In genomic region chr15:89492111-89492641, GRCh38 we compare ENCODE assay signal across 11 cellular contexts. TPM values are rescaled to one million over a fixed set of nuclear protein-coding genes. Genes with fewer than 3 reads are reported as not detected.
DNase-seq lines count a peak whose midpoint lies in the region; ATAC-seq, FAIRE-seq and TF ChIP-seq lines count a peak whose summit lies in the region.
"Had no signal": no experiment of that assay in that cellular context is flagged by ENCODE, and none has a peak within 500 bp of the region (broad histone marks: within the 10 kb centered on the region; RNA-seq: fewer than 3 reads in every experiment).

No MANE protein-coding gene starts in this region.

- POLR2A ChIA-PET in GM12878 (lab: Charles Lee): no interaction called here

- no peak overlapping the region for H3K4me3 Mint-ChIP-seq in neural crest cell
- H3K4me3 Mint-ChIP-seq: CD4-positive, CD25-positive, alpha-beta regulatory T cell had no signal

- ATAC-seq in GM12878: peak; percentile 49; the same call in 2 of the 3 replicates
- no peak for ATAC-seq in GM21423 (IDR thresholded peaks at IDR 0.05; ENCODE audit: unreplicated experiment)

- peaks cover 69% of the 10 kb centered on the region for H3K27me3 Mint-ChIP-seq in neural crest cell (ENCODE audit: low read depth)

- no peaks in the 10 kb centered on the region for H4K20me1 ChIP-seq in GM12878 (ENCODE audit: control insufficient read depth, insufficient read depth)

- WGBS in GM12878 (ENCODE audit: insufficient coverage, insufficient replicate concordance, low lambda C conversion rate, missing lambda C conversion rate): 0% methylated on average over 5 of the region's 5 CpGs
- WGBS in stomach, 5 donors: 26 to 36% (median 27%) methylated on average over 5 of the region's 5 CpGs

- H3K79me2 ChIP-seq in GM12878 (ENCODE audit: control insufficient read depth, insufficient read depth, low read length): no peaks in the 10 kb centered on the region

- no peaks in the 10 kb centered on the region for H3K9me3 Mint-ChIP-seq in neural crest cell
- H3K9me3 Mint-ChIP-seq: IgD-negative memory B cell had no signal

- TF ChIP-seq EP300 in GM12878 (IDR thresholded peaks at IDR 0.05; ENCODE audit: borderline replicate concordance in 1 of 2, control insufficient read depth in 1 of 2, low read depth in 2 of 2, low read length in 2 of 2): no peak
- TF ChIP-seq EP300 in stomach (IDR thresholded peaks at IDR 0.05): no peak

- intact Hi-C loops in GM12878 (cut with micrococcal nuclease; ENCODE audit: unreplicated experiment) (no loop called here), stomach (cut with DNase I; ENCODE audit: low total_unique reads) (no loop called here)

- H3K4me3 ChIP-seq in GM12878 (no peak overlapping the region), stomach (no peak overlapping the region)
- H3K4me3 ChIP-seq: lung had no signal

- TF ChIP-seq CTCF in GM12878 (IDR thresholded peaks at IDR 0.05 in 2 of 3, conservative IDR thresholded peaks at IDR 0.05 in 1 of 3; ENCODE audit: control insufficient read depth in 2 of 3, extremely low read depth in 1 of 3, insufficient read depth in 1 of 3, low read depth in 3 of 3, low read length in 3 of 3): peak; percentile 35 to 38 (median 36); a peak in 4 of 6 replicates
- peak; percentile 59 for TF ChIP-seq CTCF in neural crest cell (conservative IDR thresholded peaks at IDR 0.05)
- TF ChIP-seq CTCF in stomach (IDR thresholded peaks at IDR 0.05): no peak

- TF ChIP-seq POLR2A in GM12878 (IDR thresholded peaks at IDR 0.05; ENCODE audit: low read depth, low read length) (no peak), stomach (IDR thresholded peaks at IDR 0.05) (no peak)

- no peaks in the 10 kb centered on the region for H3K9me3 ChIP-seq in GM12878 (replicated peaks; ENCODE audit: control insufficient read depth, insufficient read depth, low read length)
- no peaks in the 10 kb centered on the region for H3K9me3 ChIP-seq in stomach

- H3K36me3 Mint-ChIP-seq in neural crest cell (ENCODE audit: low read depth): no peaks in the 10 kb centered on the region
- H3K36me3 Mint-ChIP-seq: CD4-positive, CD25-positive, alpha-beta regulatory T cell had no signal

- SMC1A ChIA-PET in GM12878 (lab: Charles Lee; ENCODE audit: uncharacterized antibody, unreplicated experiment): interaction anchor here (0.6 kb wide), 1 partner anchor 123 kb away, joined by 3 read pairs; no protein-coding TSS in a partner anchor

- DNase-seq in SKM-1 treated with dmso at 0.1 percent for 144 hours (lab: John Stamatoyannopoulos, UW; ENCODE audit: unreplicated experiment) (peak; percentile 9), SKM-1 (lab: John Stamatoyannopoulos, UW; ENCODE audit: unreplicated experiment) (no peak), HuH-7 (ENCODE audit: low spot score) (peak; percentile 64), GM12878 (ENCODE audit: low read depth, low spot score) (no peak), neural crest cell (ENCODE audit: low read depth, low spot score) (peak; percentile 58), stomach (no peak)
- DNase-seq in effector CD8-positive, alpha-beta T cell (lab: John Stamatoyannopoulos, UW): no peak
- DNase-seq: CD4-positive, CD25-positive, alpha-beta regulatory T cell had no signal

- no peak for TF ChIP-seq RAD21 in GM12878 (IDR thresholded peaks at IDR 0.05; ENCODE audit: insufficient read depth, low read depth, low read length)

- H3K27me3 ChIP-seq in GM12878 (replicated peaks in 1 of 2; ENCODE audit: control insufficient read depth in 2 of 2, insufficient read depth in 2 of 2, low read length in 1 of 2) (peaks cover 3 to 7% of the 10 kb centered on the region in 2 experiments; a peak in 3 of 4 replicates), stomach (peaks cover 5 to 99% (median 64%) of the 10 kb centered on the region in 3 donors)

- H2AFZ ChIP-seq in GM12878 (ENCODE audit: control insufficient read depth, low read depth, low read length): no peak overlapping the region

- peaks cover 8% of the 10 kb centered on the region for H3K4me1 Mint-ChIP-seq in neural crest cell

- no peak overlapping the region for H3K9ac ChIP-seq in GM12878 (ENCODE audit: control insufficient read depth, insufficient read depth, low read length)

- in situ Hi-C loops in GM12878 (cut with MboI): no loop called here

- H3K27ac Mint-ChIP-seq in neural crest cell (ENCODE audit: unreplicated experiment): no peak overlapping the region
- H3K27ac Mint-ChIP-seq: IgD-negative memory B cell had no signal

- no peaks in the 10 kb centered on the region for H3K4me1 ChIP-seq in GM12878 (ENCODE audit: control insufficient read depth, insufficient read depth, low read length)
- peaks cover 0 to 10% (median 7%) of the 10 kb centered on the region in 4 donors for H3K4me1 ChIP-seq in stomach

- H3K4me2 ChIP-seq in GM12878 (ENCODE audit: control insufficient read depth, insufficient read depth): no peak overlapping the region

- H3K27ac ChIP-seq in GM12878 (ENCODE audit: control insufficient read depth, insufficient read depth) (no peak overlapping the region), stomach (no peak overlapping the region)

- RAD21 ChIA-PET in GM12878 (lab: Charles Lee; ENCODE audit: unreplicated experiment): no interaction called here

- BruUV-seq in GM12878 (replicated peaks; lab: Mats Ljungman, UMichigan): no TSS peak

- CTCF ChIA-PET in GM12878 (lab: Yijun Ruan, JAX): interaction anchor here (0.7 to 5.9 kb wide), 6 partner anchors 10 to 63 kb away, joined by 3 to 42 read pairs (median 4); no protein-coding TSS in a partner anchor

- no peaks in the 10 kb centered on the region for H3K36me3 ChIP-seq in GM12878 (ENCODE audit: control insufficient read depth in 2 of 2, insufficient read depth in 2 of 2, low read length in 1 of 2)
- no peaks in the 10 kb centered on the region for H3K36me3 ChIP-seq in stomach

- no peak for FAIRE-seq in GM12878 (lab: Jason Lieb, UNC)

TF ChIP-seq in GM12878, 131 proteins besides CTCF, POLR2A, EP300 and RAD21:
- no peak for TF ChIP-seq NBN (IDR thresholded peaks at IDR 0.05)
- TF ChIP-seq SPI1 (IDR thresholded peaks at IDR 0.05; ENCODE audit: borderline replicate concordance, insufficient read depth, low read depth, low read length): no peak

RNA-seq across cellular contexts. Expression of gene RHCG, which starts 4.2 kb away (rescaled TPM):
- not detected in 2 replicates for total RNA-seq in GM12878 (2013; cell fraction: nucleolus; rRNA removed)
- total RNA-seq in GM12878 (2014; rRNA removed): 0.11 TPM in 1 of 2 replicates, not detected in the other
- not detected in 2 replicates for total RNA-seq in GM12878 (2014; rRNA removed; fragmentation: Illumina TruSeq; extraction: Trizol)
- total RNA-seq in GM12878 (2021): not detected in 2 replicates
- polyA plus RNA-seq in GM12878 (2011; ENCODE audit: low read depth): not detected
- polyA plus RNA-seq in GM12878 (2011; rRNA removed): 0.05 TPM in 1 of 2 replicates, not detected in the other
- polyA plus RNA-seq in GM12878 (2011; cell fraction: cytosol; rRNA removed): 0.03 and 0.05 TPM in 2 replicates
- 0.06 TPM in 1 of 2 replicates, not detected in the other for polyA plus RNA-seq in GM12878 (2011; cell fraction: nucleus; rRNA removed)
- not detected in 2 replicates for polyA plus RNA-seq in GM12878 (2012)
- polyA plus RNA-seq in GM12878 (2014; fragmentation: Illumina TruSeq; extraction: Trizol): not detected in 2 replicates
- polyA plus RNA-seq in GM12878 (2014; fragmentation: Nextera tagmentation; extraction: Ambion mirVana): not detected
- polyA plus RNA-seq in GM12878 (2014; rRNA removed): not detected in 2 replicates
- not detected for polyA plus RNA-seq in GM12878 (2016; fragmentation: Nextera tagmentation; extraction: Ambion mirVana)
- polyA minus RNA-seq in GM12878 (2011; rRNA and poly(A)+ RNA removed): not detected in 2 replicates
- polyA minus RNA-seq in GM12878 (2011; cell fraction: cytosol; rRNA and poly(A)+ RNA removed): not detected in 2 replicates
- polyA minus RNA-seq in GM12878 (2011; cell fraction: nucleus; rRNA and poly(A)+ RNA removed): not detected in 2 replicates
- not detected in 2 replicates for total RNA-seq in neural crest cell
- total RNA-seq in stomach: 10 to 100 TPM in 1 of 5 donors, 1 to 10 TPM in 1, under 1 TPM in 1, not detected in 2; 0.73 to 15.2 (median 5.7) TPM
- 1,000 to 10,000 TPM in 1 of 3 donors, 1 to 10 TPM in 1, under 1 TPM in 1; 0.19 to 1,120 (median 3.1) TPM for polyA plus RNA-seq in stomach
- total RNA-seq: CD4-positive, CD25-positive, alpha-beta regulatory T cell had no signal
- polyA plus RNA-seq: CD4-positive, CD25-positive, alpha-beta regulatory T cell; IgD-negative memory B cell had no signal

Comparison
In these comparisons a context has a peak if more than half of its experiments do, and no peak if none do; other contexts are left out.
1. DNase-seq: peak in SKM-1 treated with dmso at 0.1 percent for 144 hours (single experiment), HuH-7 (single experiment) and neural crest cell (single experiment); none in SKM-1 (single experiment), GM12878 (single experiment), effector CD8-positive, alpha-beta T cell (single experiment) and stomach (single experiment).
2. CTCF ChIP-seq: peak in GM12878 (3 of 3) and neural crest cell (single experiment); none in stomach (0 of 7).